In the genomic region with DNA sequence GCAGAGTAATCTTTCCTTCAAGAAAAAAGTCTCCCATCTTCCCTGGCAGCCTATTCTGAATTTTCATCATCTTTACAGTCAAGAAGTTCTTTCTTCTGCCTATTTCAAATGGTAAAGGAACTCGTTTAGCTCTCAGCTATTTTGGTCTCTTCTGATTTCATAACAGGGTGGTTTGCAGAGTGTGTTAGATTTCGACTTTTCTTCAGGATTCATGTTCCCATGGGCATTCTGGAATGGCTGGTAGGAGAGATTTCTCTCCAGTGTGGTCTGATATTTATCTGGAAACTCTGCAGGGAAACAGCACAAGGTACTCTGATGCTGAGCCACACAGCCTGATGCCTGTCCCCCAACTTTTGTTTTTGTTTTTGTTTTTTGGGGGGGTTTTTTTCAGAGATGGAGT, we compare ENCODE assay signal across 16 cellular contexts.
"Had no signal": no experiment of that assay in that cellular context is flagged by ENCODE, and none has a peak within 500 bp of the region (broad histone marks: within the 10 kb centered on the region; RNA-seq: fewer than 3 reads in every experiment).

No MANE protein-coding gene starts in this region.

- H3K27ac Mint-ChIP-seq: naive thymus-derived CD8-positive, alpha-beta T cell had no signal

- H3K79me2 ChIP-seq: hepatocyte had no signal

- H3K27ac ChIP-seq: adrenal gland, hepatocyte, left lung, skin epidermis, upper lobe of left lung, VCaP had no signal

- H3K4me2 ChIP-seq: hepatocyte had no signal

- H3K36me3 ChIP-seq: adrenal gland, left lung, upper lobe of left lung had no signal

- H2AFZ ChIP-seq: hepatocyte had no signal

- H3K4me3 Mint-ChIP-seq: naive thymus-derived CD8-positive, alpha-beta T cell had no signal

- DNase-seq: activated CD4-positive, alpha-beta T cell treated with anti-CD3 and anti-CD28 coated beads for 1 hour; activated CD4-positive, alpha-beta T cell treated with anti-CD3 and anti-CD28 coated beads, Interleukin-2, amount 50 U/mL, for 48 hours; activated naive CD4-positive, alpha-beta T cell treated with anti-CD3 and anti-CD28 coated beads, Interleukin-2, amount 50 U/mL, for 16 hours; adrenal gland; caudate nucleus; cortex of kidney; effector memory CD4-positive, alpha-beta T cell; kidney; left lung; naive thymus-derived CD8-positive, alpha-beta T cell; stimulated activated CD4-positive, alpha-beta T cell treated with anti-CD3 and anti-CD28 coated beads, Interleukin-4, amount 100 ng/mL, for 24 hours; stimulated activated naive CD4-positive, alpha-beta T cell; upper lobe of left lung had no signal

- H3K4me1 ChIP-seq: left lung had no signal

- H3K27me3 ChIP-seq: adrenal gland, hepatocyte, upper lobe of left lung had no signal

- ATAC-seq: left lung; naive thymus-derived CD8-positive, alpha-beta T cell had no signal

- H3K4me3 ChIP-seq: adrenal gland, hepatocyte, left lung, skin epidermis, upper lobe of left lung had no signal

- H3K9me3 ChIP-seq: adrenal gland, left lung, upper lobe of left lung had no signal
